23 cellular contexts compared by ENCODE assay signal in genomic region chr3:37056826-37057225, GRCh38.
DNase-seq lines count a peak whose midpoint lies in the region; ATAC-seq, FAIRE-seq and TF ChIP-seq lines count a peak whose summit lies in the region.
"Had no signal": no experiment of that assay in that cellular context is flagged by ENCODE, and none has a peak within 500 bp of the region (broad histone marks: within the 10 kb centered on the region; RNA-seq: fewer than 3 reads in every experiment).

No MANE protein-coding gene starts in this region.

- 0 out of 2 replicates have a peak overlapping the region, but pooled peaks have one; percentile 17 for H3K27ac ChIP-seq in 22Rv1
- H3K27ac ChIP-seq: BLaER1, brain microvascular endothelial cell, epithelial cell of prostate, parathyroid adenoma, VCaP had no signal

- CTCF ChIA-PET in activated CD4-positive, alpha-beta T cell treated with anti-CD3 and anti-CD28 coated beads for 36 hours (lab: Charles Lee) = no interaction called here

- no peak for TF ChIP-seq CTCF in 22Rv1 (IDR thresholded peaks at IDR 0.05)

- no peak overlapping the region for H3K4me3 Mint-ChIP-seq in activated CD4-positive, alpha-beta T cell treated with anti-CD3 and anti-CD28 coated beads for 36 hours
- H3K4me3 Mint-ChIP-seq in activated naive CD8-positive, alpha-beta T cell = no peak overlapping the region
- no peak overlapping the region for H3K4me3 Mint-ChIP-seq in naive B cell
- H3K4me3 Mint-ChIP-seq: T-cell had no signal

- no peak for FAIRE-seq in GM19239 (lab: Jason Lieb, UNC)
- no peak for FAIRE-seq in GM12892 (lab: Jason Lieb, UNC)
- FAIRE-seq: GM12891 had no signal

- POLR2A ChIA-PET in activated CD4-positive, alpha-beta T cell treated with anti-CD3 and anti-CD28 coated beads for 36 hours (lab: Charles Lee) = no interaction called here

- H3K27me3 Mint-ChIP-seq in activated CD4-positive, alpha-beta T cell treated with anti-CD3 and anti-CD28 coated beads for 36 hours = no peaks in the 10 kb centered on the region
- H3K27me3 Mint-ChIP-seq in activated naive CD8-positive, alpha-beta T cell = no peaks in the 10 kb centered on the region
- H3K27me3 Mint-ChIP-seq in naive B cell = no peaks in the 10 kb centered on the region
- H3K27me3 Mint-ChIP-seq: T-cell had no signal

- peaks cover 14% of the 10 kb centered on the region for H3K4me1 Mint-ChIP-seq in activated CD4-positive, alpha-beta T cell treated with anti-CD3 and anti-CD28 coated beads for 36 hours
- peaks cover 19% of the 10 kb centered on the region for H3K4me1 Mint-ChIP-seq in activated naive CD8-positive, alpha-beta T cell (ENCODE audit: low read depth)
- H3K4me1 Mint-ChIP-seq in naive B cell = no peaks in the 10 kb centered on the region
- H3K4me1 Mint-ChIP-seq: T-cell had no signal

- no peak for DNase-seq in activated CD4-positive, alpha-beta T cell treated with anti-CD3 and anti-CD28 coated beads for 36 hours
- DNase-seq in activated CD4-positive, alpha-beta T cell treated with anti-CD3 and anti-CD28 coated beads, Interleukin-2, amount 50 U/mL, for 48 hours = no peak
- no peak for DNase-seq in naive B cell
- no peak for DNase-seq in GM19239 (ENCODE audit: insufficient read length, low spot score)
- no peak for DNase-seq in GM12892 (ENCODE audit: insufficient read length)
- DNase-seq: 8988T; brain microvascular endothelial cell; dermis blood vessel endothelial cell; HCEC 1CT; NCI-H1105 treated with DMSO at 0.1 percent for 48 hours; NCI-H526 treated with DMSO at 0.1 percent for 48 hours; SHP77; stimulated activated CD4-positive, alpha-beta T cell treated with anti-CD3 and anti-CD28 coated beads, Interleukin-2, amount 100 ng/mL, for 48 hours; substantia nigra; T-cell had no signal

- no peak for ATAC-seq in activated CD4-positive, alpha-beta T cell treated with anti-CD3 and anti-CD28 coated beads for 36 hours
- ATAC-seq in naive B cell (ENCODE audit: low read depth in 2 of 2) = no peak
- no peak for ATAC-seq in SK-N-SH treated with all-trans-retinoic acid at 6 μM for 48 hours
- ATAC-seq: T-cell had no signal

- no peaks in the 10 kb centered on the region for H3K9me3 Mint-ChIP-seq in activated CD4-positive, alpha-beta T cell treated with anti-CD3 and anti-CD28 coated beads for 36 hours (ENCODE audit: low read depth)
- no peaks in the 10 kb centered on the region for H3K9me3 Mint-ChIP-seq in activated naive CD8-positive, alpha-beta T cell (ENCODE audit: low read depth)
- H3K9me3 Mint-ChIP-seq in naive B cell = no peaks in the 10 kb centered on the region
- H3K9me3 Mint-ChIP-seq: T-cell had no signal

- no peak for TF ChIP-seq POLR2A in GM12892 (IDR thresholded peaks at IDR 0.05; ENCODE audit: low read depth, low read length)

- H3K36me3 Mint-ChIP-seq in activated CD4-positive, alpha-beta T cell treated with anti-CD3 and anti-CD28 coated beads for 36 hours (ENCODE audit: low read depth) = peaks cover 27% of the 10 kb centered on the region
- peaks cover 16% of the 10 kb centered on the region for H3K36me3 Mint-ChIP-seq in activated naive CD8-positive, alpha-beta T cell
- peaks cover 14 to 16% of the 10 kb centered on the region in 2 donors for H3K36me3 Mint-ChIP-seq in naive B cell

- intact Hi-C loops in activated CD4-positive, alpha-beta T cell treated with anti-CD3 and anti-CD28 coated beads for 36 hours (cut with DNase I, micrococcal nuclease) = loop anchor here in 1 of 2 experiments (10.0 kb wide), 1 partner anchor 158 kb away; no protein-coding TSS in a partner anchor

- H3K27ac Mint-ChIP-seq in activated CD4-positive, alpha-beta T cell treated with anti-CD3 and anti-CD28 coated beads for 36 hours = peak overlapping the region; percentile 19
- H3K27ac Mint-ChIP-seq in activated naive CD8-positive, alpha-beta T cell = peak overlapping the region; percentile 65
- peak overlapping the region in 4 of 6 donors; percentile 5 to 60 (median 27) for H3K27ac Mint-ChIP-seq in naive B cell

TF ChIP-seq in SK-N-SH treated with all-trans-retinoic acid at 6 μM for 48 hours, 23 proteins besides CTCF, POLR2A, EP300 and RAD21:
- TF ChIP-seq ZFP3 (CRISPR knock-in tag; IDR thresholded peaks at IDR 0.05) (no peak), TSHZ2 (CRISPR knock-in tag; IDR thresholded peaks at IDR 0.05) (no peak), PPARA (CRISPR knock-in tag; IDR thresholded peaks at IDR 0.05; ENCODE audit: borderline replicate concordance) (no peak), GLIS3 (CRISPR knock-in tag; IDR thresholded peaks at IDR 0.05) (no peak), CSDC2 (CRISPR knock-in tag; IDR thresholded peaks at IDR 0.05) (no peak), ISL1 (CRISPR knock-in tag; IDR thresholded peaks at IDR 0.05) (no peak), ZNF565 (CRISPR knock-in tag; conservative IDR thresholded peaks at IDR 0.05; ENCODE audit: low read depth) (no peak), TCF4 (CRISPR knock-in tag; IDR thresholded peaks at IDR 0.05; ENCODE audit: borderline replicate concordance) (no peak), ZC3H10 (CRISPR knock-in tag; IDR thresholded peaks at IDR 0.05) (no peak), TOX (CRISPR knock-in tag; IDR thresholded peaks at IDR 0.05; ENCODE audit: borderline replicate concordance) (no peak), CSRNP3 (CRISPR knock-in tag; IDR thresholded peaks at IDR 0.05) (no peak), SNAI2 (CRISPR knock-in tag; IDR thresholded peaks at IDR 0.05) (no peak), OSR1 (CRISPR knock-in tag; IDR thresholded peaks at IDR 0.05) (no peak), RARB (CRISPR knock-in tag; IDR thresholded peaks at IDR 0.05) (no peak), BACH2 (CRISPR knock-in tag; IDR thresholded peaks at IDR 0.05; ENCODE audit: borderline replicate concordance) (no peak), ESRRG (CRISPR knock-in tag; IDR thresholded peaks at IDR 0.05) (no peak), CREB5 (CRISPR knock-in tag; IDR thresholded peaks at IDR 0.05; ENCODE audit: low read depth) (no peak), ZNF70 (CRISPR knock-in tag; IDR thresholded peaks at IDR 0.05) (no peak)
